Comparison of ENCODE assay signal across 8 cellular contexts in genomic region chr15:92886229-92886628, GRCh38. TPM values are rescaled to one million over a fixed set of nuclear protein-coding genes. Genes with fewer than 3 reads are reported as not detected.
A peak's percentile ranks its signal among the peaks of the same experiment; 100 is the strongest.
DNase-seq lines count a peak whose midpoint lies in the region; ATAC-seq and TF ChIP-seq lines count a peak whose summit lies in the region.

No MANE protein-coding gene starts in this region.

- H3K27ac Mint-ChIP-seq in CD4-positive, alpha-beta T cell = peak overlapping the region; percentile 99
- H3K27ac Mint-ChIP-seq in neural crest cell (ENCODE audit: unreplicated experiment) = no peak overlapping the region
- H3K27ac Mint-ChIP-seq in stimulated activated memory B cell treated with anti-CD40 and anti-IgM and Interleukin-4, amounts not matched to agents 10 μg/mL and 1 μg/mL and 100 μg/mL, for 72 hours = no peak overlapping the region

- CTCF ChIA-PET in CD4-positive, alpha-beta T cell (lab: Charles Lee) = interaction anchor here (0.8 to 8.1 kb wide), 7 partner anchors 14 to 89 kb away, joined by 3 to 118 read pairs (median 5); partner anchors contain the start of gene CHD2

- DNase-seq in CD4-positive, alpha-beta T cell = no peak
- DNase-seq in NB4 (ENCODE audit: low read depth) (no peak), dorsolateral prefrontal cortex (no peak), neural crest cell (ENCODE audit: low read depth, low spot score) (no peak)

- no peaks in the 10 kb centered on the region for H3K9me3 Mint-ChIP-seq in CD4-positive, alpha-beta T cell
- peaks cover 3% of the 10 kb centered on the region for H3K9me3 Mint-ChIP-seq in neural crest cell
- no peaks in the 10 kb centered on the region for H3K9me3 Mint-ChIP-seq in stimulated activated memory B cell treated with anti-CD40 and anti-IgM and Interleukin-4, amounts not matched to agents 10 μg/mL and 1 μg/mL and 100 μg/mL, for 72 hours

- H3K9me3 ChIP-seq in CD4-positive, alpha-beta T cell (ENCODE audit: control insufficient read depth, low read length) = no peaks in the 10 kb centered on the region

- peaks cover 68% of the 10 kb centered on the region for H3K4me1 Mint-ChIP-seq in CD4-positive, alpha-beta T cell (ENCODE audit: low read depth)
- peaks cover 59% of the 10 kb centered on the region for H3K4me1 Mint-ChIP-seq in neural crest cell
- H3K4me1 Mint-ChIP-seq in stimulated activated memory B cell treated with anti-CD40 and anti-IgM and Interleukin-4, amounts not matched to agents 10 μg/mL and 1 μg/mL and 100 μg/mL, for 72 hours = peaks cover 42% of the 10 kb centered on the region

- H3K4me3 ChIP-seq in NB4 (ENCODE audit: low read depth, low read length) (peak overlapping the region; percentile 80), dorsolateral prefrontal cortex (peak overlapping the region; percentile 60 to 98 (median 90))

- no peak for ATAC-seq in CD4-positive, alpha-beta T cell (ENCODE audit: poor library complexity)
- ATAC-seq in HG02763 (IDR thresholded peaks at IDR 0.05; ENCODE audit: unreplicated experiment) (no peak), GM19463 (IDR thresholded peaks at IDR 0.05; ENCODE audit: unreplicated experiment) (no peak), GM18519 (IDR thresholded peaks at IDR 0.05; ENCODE audit: low FRiP score, unreplicated experiment) (no peak)
- ATAC-seq in stimulated activated memory B cell treated with anti-CD40 and anti-IgM and Interleukin-4, amounts not matched to agents 10 μg/mL and 1 μg/mL and 100 μg/mL, for 72 hours = no peak

- peak overlapping the region; percentile 96 for H3K4me3 Mint-ChIP-seq in CD4-positive, alpha-beta T cell
- peak overlapping the region; percentile 97 for H3K4me3 Mint-ChIP-seq in neural crest cell
- H3K4me3 Mint-ChIP-seq in stimulated activated memory B cell treated with anti-CD40 and anti-IgM and Interleukin-4, amounts not matched to agents 10 μg/mL and 1 μg/mL and 100 μg/mL, for 72 hours = no peak overlapping the region

- no peaks in the 10 kb centered on the region for H3K27me3 ChIP-seq in CD4-positive, alpha-beta T cell (ENCODE audit: control insufficient read depth, insufficient read depth, low read length)
- no peaks in the 10 kb centered on the region for H3K27me3 ChIP-seq in dorsolateral prefrontal cortex

- peaks cover 85% of the 10 kb centered on the region for H3K36me3 Mint-ChIP-seq in CD4-positive, alpha-beta T cell (ENCODE audit: low read depth)
- H3K36me3 Mint-ChIP-seq in neural crest cell (ENCODE audit: low read depth) = peaks cover 45% of the 10 kb centered on the region
- H3K36me3 Mint-ChIP-seq in stimulated activated memory B cell treated with anti-CD40 and anti-IgM and Interleukin-4, amounts not matched to agents 10 μg/mL and 1 μg/mL and 100 μg/mL, for 72 hours = peaks cover 57% of the 10 kb centered on the region

- no peak for TF ChIP-seq POLR2A in NB4 (IDR thresholded peaks at IDR 0.05; ENCODE audit: extremely low read depth, insufficient read length)

- intact Hi-C loops in CD4-positive, alpha-beta T cell (cut with DNase I, micrococcal nuclease) = loop anchor here (1.0 kb wide), 2 partner anchors 14 to 32 kb away; partner anchors contain the start of gene CHD2 (in 1 of the 2)
- intact Hi-C loops in dorsolateral prefrontal cortex (cut with DNase I) = no loop called here

- TF ChIP-seq CTCF in CD4-positive, alpha-beta T cell (IDR thresholded peaks at IDR 0.05) = no peak
- TF ChIP-seq CTCF in NB4 (IDR thresholded peaks at IDR 0.05; ENCODE audit: low read depth, low read length) (no peak), dorsolateral prefrontal cortex (IDR thresholded peaks at IDR 0.05 in 54 of 56, conservative IDR thresholded peaks at IDR 0.05 in 2 of 56; ENCODE audit: low read depth in 1 of 56, partially characterized antibody in 56 of 56) (no peak), neural crest cell (conservative IDR thresholded peaks at IDR 0.05) (no peak)

- peaks cover 5% of the 10 kb centered on the region for H3K27me3 Mint-ChIP-seq in CD4-positive, alpha-beta T cell
- H3K27me3 Mint-ChIP-seq in neural crest cell (ENCODE audit: low read depth) = peaks cover 6% of the 10 kb centered on the region
- no peaks in the 10 kb centered on the region for H3K27me3 Mint-ChIP-seq in stimulated activated memory B cell treated with anti-CD40 and anti-IgM and Interleukin-4, amounts not matched to agents 10 μg/mL and 1 μg/mL and 100 μg/mL, for 72 hours

- H3K27ac ChIP-seq in CD4-positive, alpha-beta T cell (ENCODE audit: low read depth, low read length) = peak overlapping the region; percentile 38
- peak overlapping the region in 56 of 59 donors; percentile 1 to 100 (median 100) for H3K27ac ChIP-seq in dorsolateral prefrontal cortex

- POLR2A ChIA-PET in CD4-positive, alpha-beta T cell (lab: Charles Lee) = interaction anchor here (1.1 to 20.1 kb wide), 9 partner anchors 8 to 77 kb away, joined by 6 to 1007 read pairs (median 224); partner anchors contain the start of gene CHD2

RNA-seq across cellular contexts. Expression of gene CHD2, which starts 13.9 kb away (rescaled TPM):
- total RNA-seq in CD4-positive, alpha-beta T cell = 100 to 1,000 TPM; 615 to 660 TPM
- total RNA-seq in dorsolateral prefrontal cortex (100 to 1,000 TPM; 120 to 227 (median 167) TPM), neural crest cell (93.4 and 103 TPM in 2 replicates)

Comparison
In these comparisons a context has a peak if more than half of its experiments do, and no peak if none do; other contexts are left out.
1. intact Hi-C loops: an anchor here in CD4-positive, alpha-beta T cell (1.0 kb wide); none called in dorsolateral prefrontal cortex.